ENCODE assay signal across 17 cellular contexts in the genomic region with DNA sequence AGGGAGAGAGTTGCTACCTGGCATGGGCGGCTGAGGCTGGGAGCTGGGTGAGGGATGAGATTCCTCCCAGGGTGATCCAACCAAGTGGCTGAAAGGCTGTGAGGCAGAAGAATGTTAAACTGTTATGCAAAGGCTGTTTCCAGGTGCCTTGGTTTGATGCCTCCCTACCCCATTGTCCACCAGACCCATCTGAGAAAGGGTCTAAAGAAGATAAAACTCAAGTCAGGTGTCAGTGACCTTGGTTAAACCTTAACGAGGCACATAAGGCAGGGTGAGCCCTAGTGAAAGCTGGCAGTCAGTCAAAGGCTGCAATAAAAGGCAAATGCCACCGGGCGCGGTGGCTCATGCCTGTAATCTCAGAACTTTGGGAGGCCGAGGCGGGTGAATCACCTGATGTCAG. TPM values are rescaled to one million over a fixed set of nuclear protein-coding genes. Genes with fewer than 3 reads are reported as not detected.
DNase-seq lines count a peak whose midpoint lies in the region; ATAC-seq and TF ChIP-seq lines count a peak whose summit lies in the region.
"Had no signal": no experiment of that assay in that cellular context is flagged by ENCODE, and none has a peak within 500 bp of the region (broad histone marks: within the 10 kb centered on the region; RNA-seq: fewer than 3 reads in every experiment).

No MANE protein-coding gene starts in this region.

- ATAC-seq in Right ventricle myocardium superior (ENCODE audit: poor library complexity) (peak; percentile 36), Right ventricle myocardium inferior (no peak), T-helper 17 cell (no peak), right lobe of liver (peak; percentile 60 to 88 (median 77)), HG03378 (IDR thresholded peaks at IDR 0.05; ENCODE audit: unreplicated experiment) (no peak), GM18858 (IDR thresholded peaks at IDR 0.05; ENCODE audit: unreplicated experiment) (no peak)

- H3K36me3 Mint-ChIP-seq in T-helper 17 cell (ENCODE audit: low read depth) = peaks cover 2% of the 10 kb centered on the region

- no peak overlapping the region for H3K4me3 ChIP-seq in right lobe of liver
- no peak overlapping the region for H3K4me3 ChIP-seq in stomach
- no peak overlapping the region for H3K4me3 ChIP-seq in MG63
- H3K4me3 ChIP-seq: adrenal gland had no signal

- H3K36me3 ChIP-seq in right lobe of liver (no peaks in the 10 kb centered on the region), stomach (peaks cover 8 to 24% (median 14%) of the 10 kb centered on the region in 4 donors), MG63 (no peaks in the 10 kb centered on the region)
- H3K36me3 ChIP-seq: adrenal gland had no signal

- H3K4me1 Mint-ChIP-seq in T-helper 17 cell = peaks cover 15% of the 10 kb centered on the region

- TF ChIP-seq EP300 in stomach (IDR thresholded peaks at IDR 0.05) = no peak

- intact Hi-C loops in Right ventricle myocardium superior (cut with DNase I) = no loop called here
- intact Hi-C loops in Right ventricle myocardium inferior (cut with DNase I) = no loop called here
- intact Hi-C loops in right lobe of liver (cut with DNase I) = no loop called here
- intact Hi-C loops in stomach (cut with DNase I; ENCODE audit: low total_unique reads) = no loop called here

- DNase-seq in Right ventricle myocardium superior = no peak
- DNase-seq in Right ventricle myocardium inferior (ENCODE audit: missing footprints) = no peak
- no peak for DNase-seq in T-helper 17 cell
- DNase-seq in right lobe of liver = no peak
- peak; percentile 66 for DNase-seq in stomach
- DNase-seq in MG63 = no peak
- DNase-seq: dermis blood vessel endothelial cell, foreskin fibroblast, hippocampal formation, NCI-H2171, NCI-H69 had no signal

- no peaks in the 10 kb centered on the region for H3K27me3 Mint-ChIP-seq in T-helper 17 cell

- H3K4me1 ChIP-seq in right lobe of liver (peaks cover 0 to 18% (median 2%) of the 10 kb centered on the region in 4 donors), stomach (peaks cover 19 to 74% (median 41%) of the 10 kb centered on the region in 4 donors)

- H3K9me3 ChIP-seq in T-helper 17 cell (ENCODE audit: control insufficient read depth, low read length, poor library complexity, severe bottlenecking) (no peaks in the 10 kb centered on the region), right lobe of liver (no peaks in the 10 kb centered on the region), stomach (no peaks in the 10 kb centered on the region), MG63 (no peaks in the 10 kb centered on the region)
- H3K9me3 ChIP-seq: adrenal gland had no signal

- 37% methylated on average over 7 of the region's 7 CpGs for WGBS in right lobe of liver (ENCODE audit: insufficient coverage, low coverage, low lambda C conversion rate, missing lambda C conversion rate)
- WGBS in stomach, 5 donors = 18 to 54% (median 27%) methylated on average over 4 to 7 of the region's 7 CpGs

- TF ChIP-seq POLR2A in right lobe of liver (IDR thresholded peaks at IDR 0.05) (no peak), stomach (IDR thresholded peaks at IDR 0.05) (no peak)

- no peak overlapping the region for H3K4me3 Mint-ChIP-seq in T-helper 17 cell

- no peak overlapping the region for H3K27ac ChIP-seq in right lobe of liver
- H3K27ac ChIP-seq in stomach = peak overlapping the region in 4 of 5 donors; percentile 22 to 44 (median 33)
- H3K27ac ChIP-seq: adrenal gland, C4-2B, KMS-11 had no signal

- TF ChIP-seq CTCF in right lobe of liver (IDR thresholded peaks at IDR 0.05) = no peak
- TF ChIP-seq CTCF in stomach (IDR thresholded peaks at IDR 0.05) = no peak

- H3K27me3 ChIP-seq in right lobe of liver (no peaks in the 10 kb centered on the region), stomach (no peaks in the 10 kb centered on the region), MG63 (no peaks in the 10 kb centered on the region)
- H3K27me3 ChIP-seq: adrenal gland had no signal

- H3K27ac Mint-ChIP-seq in T-helper 17 cell = peak overlapping the region; percentile 66

RNA-seq across cellular contexts. Expression of gene LDHD, which starts 23.8 kb away (rescaled TPM):
- total RNA-seq in Right ventricle myocardium superior = 84.7 TPM
- total RNA-seq in Right ventricle myocardium inferior = 71.8 TPM
- total RNA-seq in T-helper 17 cell = under 1 TPM in 1 of 2 donors, not detected in 1; 0.62 TPM
- 10 to 100 TPM; 62.9 to 98.5 (median 90.2) TPM for total RNA-seq in right lobe of liver
- 100 to 1,000 TPM in 1 of 5 donors, 10 to 100 TPM in 3, 1 to 10 TPM in 1; 5.0 to 110 (median 27.2) TPM for total RNA-seq in stomach
- polyA plus RNA-seq in stomach = 10 to 100 TPM; 13.0 to 34.2 (median 21.0) TPM
- total RNA-seq in MG63 (2014; rRNA removed; shearing (Covaris generic); ENCODE audit: low replicate concordance) = not detected in 2 replicates
- total RNA-seq: activated CD8-positive, alpha-beta memory T cell treated with anti-CD3 and anti-CD28 coated beads for 36 hours had no signal

RNA-seq across cellular contexts. Expression of gene ZFP1, which starts 55.5 kb away (rescaled TPM):
- total RNA-seq in Right ventricle myocardium superior (7.2 TPM), Right ventricle myocardium inferior (5.8 TPM), T-helper 17 cell (10 to 100 TPM; 10.2 to 10.4 TPM), right lobe of liver (10 to 100 TPM in 3 of 6 experiments, 1 to 10 TPM in 3; 3.7 to 18.6 (median 9.3) TPM), stomach (10 to 100 TPM in 2 of 5 donors, 1 to 10 TPM in 2, not detected in 1; 2.7 to 29.2 (median 10.2) TPM)
- 1 to 10 TPM; 2.9 to 5.2 (median 3.9) TPM for polyA plus RNA-seq in stomach
- total RNA-seq in MG63 (2014; rRNA removed; shearing (Covaris generic); ENCODE audit: low replicate concordance) = 4.0 and 5.2 TPM in 2 replicates

Comparison
In these comparisons a context has a peak if more than half of its experiments do, and no peak if none do; other contexts are left out.
1. ATAC-seq: peak in Right ventricle myocardium superior (single experiment) and right lobe of liver (4 of 4); none in Right ventricle myocardium inferior (single experiment), T-helper 17 cell (single experiment), HG03378 (single experiment) and GM18858 (single experiment).
2. H3K27ac ChIP-seq: peak in stomach (4 of 5); none in right lobe of liver (0 of 3).